Comparison of ENCODE assay signal across 1 cellular context in genomic region chr11:57460017-57460755, GRCh38.
A peak's percentile ranks its signal among the peaks of the same experiment; 100 is the strongest.
TF ChIP-seq lines count a peak whose summit lies in the region.

Gene RTN4RL2 (plus strand): TSS chr11:57460528. CDS start chr11:57460866, 338 bp downstream.

TF ChIP-seq in HepG2, 621 proteins besides CTCF, POLR2A, EP300 and RAD21 (continued from another document):
- TF ChIP-seq ZFX (CRISPR knock-in tag; IDR thresholded peaks at IDR 0.05; ENCODE audit: low read depth) (0 out of 2 replicates have a peak, but pooled peaks have one; percentile 16), ARNTL (CRISPR knock-in tag; IDR thresholded peaks at IDR 0.05) (0 out of 2 replicates have a peak, but pooled peaks have one; percentile 7), ZNF12 (CRISPR knock-in tag; IDR thresholded peaks at IDR 0.05) (0 out of 2 replicates have a peak, but pooled peaks have one; percentile 18), RBFOX2 (IDR thresholded peaks at IDR 0.05; ENCODE audit: low read depth, low read length) (0 out of 2 replicates have a peak, but pooled peaks have one; percentile 28), BHLHE40 (IDR thresholded peaks at IDR 0.05; ENCODE audit: low read length) (0 out of 2 replicates have a peak, but pooled peaks have one; percentile 7), KDM6A (CRISPR knock-in tag; IDR thresholded peaks at IDR 0.05; ENCODE audit: low read depth) (no peak), KDM2A (CRISPR knock-in tag; IDR thresholded peaks at IDR 0.05; ENCODE audit: borderline replicate concordance, low read depth) (peak; percentile 34; the same call in 1 of the 2 replicates), PRDM10 (CRISPR knock-in tag; IDR thresholded peaks at IDR 0.05; ENCODE audit: low read depth) (0 out of 2 replicates have a peak, but pooled peaks have one; percentile 34), SAP130 (CRISPR knock-in tag; IDR thresholded peaks at IDR 0.05; ENCODE audit: low read depth) (peak; percentile 15; the same call in 1 of the 2 replicates), LBX2 (CRISPR knock-in tag; IDR thresholded peaks at IDR 0.05; ENCODE audit: borderline replicate concordance) (0 out of 2 replicates have a peak, but pooled peaks have one; percentile 41), ZNF740 (CRISPR knock-in tag; IDR thresholded peaks at IDR 0.05) (peak; percentile 70; the same call in 1 of the 2 replicates), TFDP1 (CRISPR knock-in tag; IDR thresholded peaks at IDR 0.05; ENCODE audit: borderline replicate concordance) (peak; percentile 40; the same call in 1 of the 2 replicates), ZNF263 (CRISPR knock-in tag; IDR thresholded peaks at IDR 0.05) (peak; percentile 55), ZNF33A (CRISPR knock-in tag; IDR thresholded peaks at IDR 0.05; ENCODE audit: borderline replicate concordance) (no peak), TMF1 (CRISPR knock-in tag; IDR thresholded peaks at IDR 0.05; ENCODE audit: low read depth) (no peak), PATZ1 (CRISPR knock-in tag; IDR thresholded peaks at IDR 0.05) (peak; percentile 46; the same call in 1 of the 2 replicates), MNT (IDR thresholded peaks at IDR 0.05) (0 out of 2 replicates have a peak, but pooled peaks have one; percentile 18), MAZ (IDR thresholded peaks at IDR 0.05; ENCODE audit: borderline replicate concordance, low read depth, low read length) (peak; percentile 19; the same call in 1 of the 2 replicates), MAZ (CRISPR knock-in tag; IDR thresholded peaks at IDR 0.05; ENCODE audit: low read depth) (no peak), ZFY (CRISPR knock-in tag; IDR thresholded peaks at IDR 0.05) (peak; percentile 29; the same call in 1 of the 2 replicates), POLR2AphosphoS5 (IDR thresholded peaks at IDR 0.05; ENCODE audit: low read depth, low read length) (peak; percentile 52; the same call in 1 of the 2 replicates), TIGD3 (CRISPR knock-in tag; IDR thresholded peaks at IDR 0.05; ENCODE audit: borderline replicate concordance) (no peak), ZNF687 (CRISPR knock-in tag; IDR thresholded peaks at IDR 0.05) (peak; percentile 34; the same call in 1 of the 2 replicates), ZNF574 (CRISPR knock-in tag; IDR thresholded peaks at IDR 0.05) (0 out of 2 replicates have a peak, but pooled peaks have one; percentile 29), YY1 (IDR thresholded peaks at IDR 0.05; ENCODE audit: insufficient read depth, insufficient replicate concordance, low read depth, low read length) (peak; percentile 34), GABPB1 (CRISPR knock-in tag; IDR thresholded peaks at IDR 0.05) (no peak), ZNF441 (CRISPR knock-in tag; IDR thresholded peaks at IDR 0.05; ENCODE audit: borderline replicate concordance) (peak; percentile 4; the same call in 1 of the 2 replicates), ZNF652 (CRISPR knock-in tag; IDR thresholded peaks at IDR 0.05; ENCODE audit: borderline replicate concordance, low read depth) (peak; percentile 95), NFE2L2 (IDR thresholded peaks at IDR 0.05; ENCODE audit: low read length) (no peak), ZNF776 (CRISPR knock-in tag; IDR thresholded peaks at IDR 0.05) (no peak), ZNF777 (CRISPR knock-in tag; IDR thresholded peaks at IDR 0.05) (peak; percentile 99), ZMYM4 (CRISPR knock-in tag; IDR thresholded peaks at IDR 0.05) (0 out of 2 replicates have a peak, but pooled peaks have one; percentile 25)
